ENCODE assay signal across 16 cellular contexts in the genomic region with DNA sequence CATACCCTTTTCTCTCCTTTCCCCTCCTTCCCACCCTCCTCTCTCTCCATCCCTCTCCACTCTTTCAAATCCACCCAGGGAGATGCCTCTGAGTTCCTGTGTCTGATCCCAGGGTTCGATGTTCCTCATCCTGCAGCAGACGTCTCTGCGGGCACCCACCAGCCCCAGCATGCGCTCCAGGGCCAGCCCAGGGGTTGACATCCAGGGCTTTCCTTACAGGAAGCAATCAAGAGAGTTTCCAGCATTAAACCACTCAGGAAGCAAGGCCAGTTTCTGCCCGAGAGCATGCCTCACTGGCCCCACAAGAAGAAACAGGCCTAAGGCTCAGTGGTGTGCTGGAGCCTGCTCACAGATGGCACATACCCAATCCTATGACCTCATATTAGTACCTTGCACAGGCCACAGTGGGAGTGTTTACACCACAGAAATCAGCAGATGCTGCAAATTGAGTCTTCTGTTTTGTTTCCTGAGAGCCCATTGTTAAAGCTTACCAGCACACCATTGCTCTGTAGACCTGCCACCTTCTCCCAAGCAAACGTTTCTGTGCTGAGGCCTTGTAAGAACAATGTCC. TPM values are rescaled to one million over a fixed set of nuclear protein-coding genes. Genes with fewer than 3 reads are reported as not detected.
"Had no signal": no experiment of that assay in that cellular context is flagged by ENCODE, and none has a peak within 500 bp of the region (broad histone marks: within the 10 kb centered on the region; RNA-seq: fewer than 3 reads in every experiment).

No MANE protein-coding gene starts in this region.

- H3K4me1 ChIP-seq: psoas muscle, uterus had no signal

- H3K9me3 ChIP-seq: mucosa of descending colon, psoas muscle, SK-N-SH, thyroid gland, uterus had no signal

- ATAC-seq: activated CD8-positive, alpha-beta T cell treated with anti-CD3 and anti-CD28 coated beads, Interleukin-2, amount 10 ng/mL, durations not matched to agents 7 days and 5 days; left cardiac atrium; mucosa of descending colon; natural killer cell; psoas muscle; stimulated activated naive CD8-positive, alpha-beta T cell treated with anti-CD3 and anti-CD28 coated beads, Interleukin-15, amount 100 ng/mL, for 72 hours had no signal

- H3K4me3 Mint-ChIP-seq: activated CD8-positive, alpha-beta T cell treated with anti-CD3 and anti-CD28 coated beads, Interleukin-2, amount 10 ng/mL, durations not matched to agents 7 days and 5 days; natural killer cell; stimulated activated naive CD8-positive, alpha-beta T cell treated with anti-CD3 and anti-CD28 coated beads, Interleukin-15, amount 100 ng/mL, for 72 hours had no signal

- H3K36me3 Mint-ChIP-seq: natural killer cell had no signal

- DNase-seq: activated CD4-positive, alpha-beta T cell treated with anti-CD3 and anti-CD28 coated beads for 48 hours; activated CD8-positive, alpha-beta memory T cell treated with anti-CD3 and anti-CD28 coated beads, Interleukin-2, amount 50 U/mL, for 48 hours; activated CD8-positive, alpha-beta T cell treated with anti-CD3 and anti-CD28 coated beads, Interleukin-2, amount 10 ng/mL, durations not matched to agents 7 days and 5 days; activated naive CD4-positive, alpha-beta T cell; left cardiac atrium; mucosa of descending colon; natural killer cell; psoas muscle; SK-N-SH; stimulated activated CD4-positive, alpha-beta T cell treated with anti-CD3 and anti-CD28 coated beads, Interleukin-4, amount 100 ng/mL, for 1 hour; stimulated activated CD8-positive, alpha-beta memory T cell treated with anti-CD3 and anti-CD28 coated beads, Interleukin-4, amount 100 ng/mL, for 48 hours; stimulated activated naive CD8-positive, alpha-beta T cell treated with anti-CD3 and anti-CD28 coated beads, Interleukin-15, amount 100 ng/mL, for 72 hours; T-helper 1 cell; thyroid gland; uterus had no signal

- H3K4me1 Mint-ChIP-seq: natural killer cell; stimulated activated naive CD8-positive, alpha-beta T cell treated with anti-CD3 and anti-CD28 coated beads, Interleukin-15, amount 100 ng/mL, for 72 hours had no signal

- H3K27ac ChIP-seq: psoas muscle, uterus had no signal

- H3K27ac Mint-ChIP-seq: activated CD8-positive, alpha-beta T cell treated with anti-CD3 and anti-CD28 coated beads, Interleukin-2, amount 10 ng/mL, durations not matched to agents 7 days and 5 days; natural killer cell; stimulated activated naive CD8-positive, alpha-beta T cell treated with anti-CD3 and anti-CD28 coated beads, Interleukin-15, amount 100 ng/mL, for 72 hours had no signal

- H3K27me3 ChIP-seq: thyroid gland, uterus had no signal

- H3K9me3 Mint-ChIP-seq: natural killer cell; stimulated activated naive CD8-positive, alpha-beta T cell treated with anti-CD3 and anti-CD28 coated beads, Interleukin-15, amount 100 ng/mL, for 72 hours had no signal

- H3K36me3 ChIP-seq: thyroid gland, uterus had no signal

- H3K4me3 ChIP-seq: mucosa of descending colon, psoas muscle, thyroid gland, uterus had no signal

RNA-seq across cellular contexts. Expression of gene SLC6A1, which starts 13.2 kb away (rescaled TPM):
- total RNA-seq: activated CD8-positive, alpha-beta T cell treated with anti-CD3 and anti-CD28 coated beads, Interleukin-2, amount 10 ng/mL, durations not matched to agents 7 days and 5 days; glomerular endothelial cell; natural killer cell had no signal
- polyA plus RNA-seq: SK-N-SH had no signal
